30 cellular contexts compared by ENCODE assay signal in the genomic region with DNA sequence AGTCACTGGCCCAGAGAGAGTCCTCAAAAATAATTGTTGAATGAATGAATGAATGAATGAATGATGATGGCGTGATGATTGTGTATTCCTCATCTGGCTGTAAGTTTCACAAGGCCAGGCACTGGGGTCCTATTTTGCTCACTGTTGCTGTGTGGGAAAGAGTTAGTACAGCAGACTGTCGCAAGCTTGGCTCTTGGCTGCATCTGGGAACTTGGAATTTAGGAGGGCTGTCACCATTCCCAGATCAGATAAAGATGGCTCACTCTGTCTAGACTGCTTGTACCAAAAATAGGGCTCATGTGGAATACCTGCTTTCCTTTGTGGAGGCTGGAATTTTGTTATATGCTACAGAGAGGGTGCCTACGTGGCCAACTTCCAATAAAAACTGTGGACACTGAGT.
"Had no signal": no experiment of that assay in that cellular context is flagged by ENCODE, and none has a peak within 500 bp of the region (broad histone marks: within the 10 kb centered on the region; RNA-seq: fewer than 3 reads in every experiment).

No MANE protein-coding gene starts in this region.

- ATAC-seq: heart left ventricle; mucosa of descending colon; natural killer cell; right cardiac atrium; sciatic nerve; stimulated activated memory B cell treated with anti-CD40 and anti-IgM and Interleukin-4, amounts not matched to agents 10 μg/mL and 1 μg/mL and 100 μg/mL, for 72 hours; stimulated activated naive CD8-positive, alpha-beta T cell treated with anti-CD3 and anti-CD28 coated beads, Interleukin-15, amount 100 ng/mL, for 72 hours had no signal

- H2AFZ ChIP-seq: neural progenitor cell had no signal

- H3K9me3 ChIP-seq: neutrophil, ovary, uterus had no signal

- H3K4me3 ChIP-seq: heart left ventricle, left ventricle myocardium inferior, lung, mucosa of descending colon, neural progenitor cell, ovary, smooth muscle cell, tibial nerve, uterus had no signal

- H3K27ac ChIP-seq: heart left ventricle, left ventricle myocardium inferior, neural progenitor cell, neutrophil, ovary, tibial nerve had no signal

- H3K27me3 ChIP-seq: heart left ventricle, neural progenitor cell, neutrophil, ovary, tibial nerve, uterus had no signal

- H3K27ac Mint-ChIP-seq: naive B cell; natural killer cell; nephron progenitor cell; progenitor cell of endocrine pancreas; stimulated activated memory B cell treated with anti-CD40 and anti-IgM and Interleukin-4, amounts not matched to agents 10 μg/mL and 1 μg/mL and 100 μg/mL, for 72 hours; stimulated activated naive CD8-positive, alpha-beta T cell treated with anti-CD3 and anti-CD28 coated beads, Interleukin-15, amount 100 ng/mL, for 72 hours; type B pancreatic cell had no signal

- H3K36me3 Mint-ChIP-seq: natural killer cell, type B pancreatic cell had no signal

- DNase-seq: heart left ventricle; hypothalamus; islet precursor cell; left ventricle myocardium inferior; midbrain; mucosa of descending colon; naive B cell; natural killer cell; nephron progenitor cell; occipital lobe; ovary; retina; right cardiac atrium; stimulated activated CD4-positive, alpha-beta T cell treated with anti-CD3 and anti-CD28 coated beads, Interleukin-1b, Interleukin-23, amount 100 ng/mL, for 48 hours; stimulated activated CD4-positive, alpha-beta T cell treated with anti-CD3 and anti-CD28 coated beads, Interleukin-2, amount 100 ng/mL, for 48 hours; stimulated activated CD4-positive, alpha-beta T cell treated with anti-CD3 and anti-CD28 coated beads, Interleukin-4, amount 100 ng/mL, for 4 hours; stimulated activated CD8-positive, alpha-beta memory T cell treated with anti-CD3 and anti-CD28 coated beads, Interleukin-4, amount 100 ng/mL, for 48 hours; stimulated activated naive CD4-positive, alpha-beta T cell treated with Interleukin-2 at 50 U/mL for 16 hours; stimulated activated naive CD8-positive, alpha-beta T cell treated with anti-CD3 and anti-CD28 coated beads, Interleukin-15, amount 100 ng/mL, for 72 hours; substantia nigra; uterus had no signal

- H3K4me2 ChIP-seq: neural progenitor cell, smooth muscle cell had no signal

- H3K4me3 Mint-ChIP-seq: natural killer cell; nephron progenitor cell; neural progenitor cell; stimulated activated memory B cell treated with anti-CD40 and anti-IgM and Interleukin-4, amounts not matched to agents 10 μg/mL and 1 μg/mL and 100 μg/mL, for 72 hours; stimulated activated naive CD8-positive, alpha-beta T cell treated with anti-CD3 and anti-CD28 coated beads, Interleukin-15, amount 100 ng/mL, for 72 hours; type B pancreatic cell had no signal

- H3K9ac ChIP-seq: neural progenitor cell had no signal

- H3K4me1 Mint-ChIP-seq: natural killer cell; stimulated activated naive CD8-positive, alpha-beta T cell treated with anti-CD3 and anti-CD28 coated beads, Interleukin-15, amount 100 ng/mL, for 72 hours had no signal

- H3K4me1 ChIP-seq: left ventricle myocardium inferior, uterus had no signal

- H3K27me3 Mint-ChIP-seq: naive B cell; progenitor cell of endocrine pancreas; stimulated activated memory B cell treated with anti-CD40 and anti-IgM and Interleukin-4, amounts not matched to agents 10 μg/mL and 1 μg/mL and 100 μg/mL, for 72 hours; stimulated activated naive CD8-positive, alpha-beta T cell treated with anti-CD3 and anti-CD28 coated beads, Interleukin-15, amount 100 ng/mL, for 72 hours; type B pancreatic cell had no signal

- H3K36me3 ChIP-seq: heart left ventricle, left ventricle myocardium inferior, neural progenitor cell, neutrophil, ovary, tibial nerve, uterus had no signal
